ENCODE assay signal across 1 cellular context in the genomic region with DNA sequence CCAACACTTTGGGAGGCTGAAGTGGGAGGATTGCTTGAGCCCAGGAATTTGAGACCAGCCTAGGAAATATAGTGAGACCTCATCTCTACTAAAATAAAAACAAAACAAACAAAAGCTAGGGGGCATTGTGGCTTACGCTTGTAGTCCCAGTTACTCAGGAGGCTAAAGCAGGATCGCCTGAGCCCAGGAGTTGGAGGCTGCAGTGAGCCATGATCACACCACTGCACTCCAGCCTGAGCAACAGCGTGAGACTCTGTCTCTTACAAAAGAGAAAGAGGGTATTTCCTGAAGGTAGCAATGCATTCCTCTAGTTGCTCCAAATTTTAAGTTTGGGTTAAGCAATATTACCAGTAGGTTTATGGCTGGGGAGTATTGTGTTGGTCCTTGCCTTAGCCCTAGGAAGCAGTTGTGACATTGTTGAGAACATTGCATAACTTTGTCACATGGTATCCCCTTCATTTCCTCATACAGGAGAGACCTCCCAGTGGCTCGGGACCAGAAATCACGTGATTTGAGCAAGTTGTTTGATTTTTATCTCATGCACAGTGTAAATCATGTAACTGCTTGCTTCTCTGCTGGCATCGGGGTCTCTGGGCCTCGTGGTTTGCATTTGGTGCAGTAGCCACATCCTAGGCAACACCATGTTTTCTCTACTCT.
TF ChIP-seq lines count a peak whose summit lies in the region.

No MANE protein-coding gene starts in this region.

TF ChIP-seq in SK-N-SH treated with all-trans-retinoic acid at 6 μM for 48 hours, 23 proteins besides CTCF, POLR2A, EP300 and RAD21 (continued from another document):
- TF ChIP-seq, protein P1, sequence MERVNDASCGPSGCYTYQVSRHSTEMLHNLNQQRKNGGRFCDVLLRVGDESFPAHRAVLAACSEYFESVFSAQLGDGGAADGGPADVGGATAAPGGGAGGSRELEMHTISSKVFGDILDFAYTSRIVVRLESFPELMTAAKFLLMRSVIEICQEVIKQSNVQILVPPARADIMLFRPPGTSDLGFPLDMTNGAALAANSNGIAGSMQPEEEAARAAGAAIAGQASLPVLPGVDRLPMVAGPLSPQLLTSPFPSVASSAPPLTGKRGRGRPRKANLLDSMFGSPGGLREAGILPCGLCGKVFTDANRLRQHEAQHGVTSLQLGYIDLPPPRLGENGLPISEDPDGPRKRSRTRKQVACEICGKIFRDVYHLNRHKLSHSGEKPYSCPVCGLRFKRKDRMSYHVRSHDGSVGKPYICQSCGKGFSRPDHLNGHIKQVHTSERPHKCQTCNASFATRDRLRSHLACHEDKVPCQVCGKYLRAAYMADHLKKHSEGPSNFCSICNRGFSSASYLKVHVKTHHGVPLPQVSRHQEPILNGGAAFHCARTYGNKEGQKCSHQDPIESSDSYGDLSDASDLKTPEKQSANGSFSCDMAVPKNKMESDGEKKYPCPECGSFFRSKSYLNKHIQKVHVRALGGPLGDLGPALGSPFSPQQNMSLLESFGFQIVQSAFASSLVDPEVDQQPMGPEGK (CRISPR knock-in tag; IDR thresholded peaks at IDR 0.05; ENCODE audit: borderline replicate concordance), result no peak
- TF ChIP-seq TCF4 (CRISPR knock-in tag; IDR thresholded peaks at IDR 0.05; ENCODE audit: borderline replicate concordance) (no peak), TOX (CRISPR knock-in tag; IDR thresholded peaks at IDR 0.05; ENCODE audit: borderline replicate concordance) (no peak), TSHZ2 (CRISPR knock-in tag; IDR thresholded peaks at IDR 0.05) (no peak), ZFP3 (CRISPR knock-in tag; IDR thresholded peaks at IDR 0.05) (no peak), CSDC2 (CRISPR knock-in tag; IDR thresholded peaks at IDR 0.05) (no peak), SNAI2 (CRISPR knock-in tag; IDR thresholded peaks at IDR 0.05) (no peak), ZNF565 (CRISPR knock-in tag; conservative IDR thresholded peaks at IDR 0.05; ENCODE audit: low read depth) (no peak)
